In genomic region chr7:92717601-92717981, GRCh38 we compare ENCODE assay signal across 8 cellular contexts.
DNase-seq lines count a peak whose midpoint lies in the region; ATAC-seq, FAIRE-seq and TF ChIP-seq lines count a peak whose summit lies in the region.

No MANE protein-coding gene starts in this region.

- peak in 1 of 2 donors; percentile 5 for ATAC-seq in activated T-cell treated with anti-CD3 and anti-CD28 coated beads, Interleukin-2, amount 50 U/mL, for 4 hours
- ATAC-seq in HepG2 = no peak; the same call in 2 of the 3 replicates
- peak; percentile 21 to 26 for ATAC-seq in upper lobe of left lung (ENCODE audit: low FRiP score in 2 of 2)
- ATAC-seq in HG02870 (IDR thresholded peaks at IDR 0.05; ENCODE audit: unreplicated experiment) = no peak

- H3K27me3 ChIP-seq in HepG2 (ENCODE audit: control insufficient read depth in 1 of 2, insufficient read depth in 2 of 2, low read length in 2 of 2) (no peaks in the 10 kb centered on the region), upper lobe of left lung (no peaks in the 10 kb centered on the region)

- TF ChIP-seq EP300 in HepG2 (IDR thresholded peaks at IDR 0.05; ENCODE audit: low read depth in 2 of 2, low read length in 2 of 2) = no peak
- no peak for TF ChIP-seq EP300 in HepG2 (CRISPR knock-in tag; IDR thresholded peaks at IDR 0.05; ENCODE audit: borderline replicate concordance)
- TF ChIP-seq EP300 in upper lobe of left lung (IDR thresholded peaks at IDR 0.05) = no peak

- peaks cover 48% of the 10 kb centered on the region for H3K4me1 Mint-ChIP-seq in activated T-cell treated with anti-CD3 and anti-CD28 coated beads, Interleukin-2, amount 50 U/mL, for 4 hours (ENCODE audit: low read depth)
- H3K4me1 Mint-ChIP-seq in activated naive CD8-positive, alpha-beta T cell treated with anti-CD3 and anti-CD28 coated beads for 36 hours = peaks cover 33% of the 10 kb centered on the region

- H3K27ac Mint-ChIP-seq in activated naive CD8-positive, alpha-beta T cell treated with anti-CD3 and anti-CD28 coated beads for 36 hours = peak overlapping the region; percentile 93

- H3K36me3 Mint-ChIP-seq in activated T-cell treated with anti-CD3 and anti-CD28 coated beads, Interleukin-2, amount 50 U/mL, for 4 hours (ENCODE audit: insufficient read depth) = peaks cover 48% of the 10 kb centered on the region
- H3K36me3 Mint-ChIP-seq in activated naive CD8-positive, alpha-beta T cell treated with anti-CD3 and anti-CD28 coated beads for 36 hours = peaks cover 61% of the 10 kb centered on the region

- H3K4me3 ChIP-seq in HepG2 (replicated peaks in 1 of 3; ENCODE audit: insufficient read depth in 1 of 3, low read depth in 2 of 3, low read length in 3 of 3) (no peak overlapping the region), upper lobe of left lung (peak overlapping the region in 3 of 4 donors; percentile 38 to 51 (median 48))

- peaks cover 19 to 51% of the 10 kb centered on the region in 2 experiments for H3K36me3 ChIP-seq in HepG2 (replicated peaks in 1 of 2; ENCODE audit: control insufficient read depth in 1 of 2, insufficient read depth in 2 of 2, low read length in 2 of 2)
- no peaks in the 10 kb centered on the region for H3K36me3 ChIP-seq in upper lobe of left lung

- no peaks in the 10 kb centered on the region for H3K9me3 Mint-ChIP-seq in activated T-cell treated with anti-CD3 and anti-CD28 coated beads, Interleukin-2, amount 50 U/mL, for 4 hours
- no peaks in the 10 kb centered on the region for H3K9me3 Mint-ChIP-seq in activated naive CD8-positive, alpha-beta T cell treated with anti-CD3 and anti-CD28 coated beads for 36 hours

- no peak for FAIRE-seq in HepG2 (lab: Jason Lieb, UNC)

- in situ Hi-C loops in HepG2 (cut with HindIII; ENCODE audit: extremely low pct_ligation_motif_present, low pct_unique_long_range_greater_than_20kb) = no loop called here

- peaks cover 26% of the 10 kb centered on the region for H3K79me2 ChIP-seq in HepG2 (ENCODE audit: insufficient read depth, low read length)

- 94% methylated on average over 6 of the region's 6 CpGs for WGBS in HepG2 (ENCODE audit: low lambda C conversion rate)
- 55 to 62% methylated on average over 6 of the region's 6 CpGs for WGBS in upper lobe of left lung, 2 donors

- H3K4me2 ChIP-seq in HepG2 (ENCODE audit: low read depth, low read length) = no peak overlapping the region

- no peak overlapping the region for H2AFZ ChIP-seq in HepG2 (ENCODE audit: low read length)

- no peaks in the 10 kb centered on the region for H3K9me3 ChIP-seq in HepG2 (ENCODE audit: low read length)
- no peaks in the 10 kb centered on the region for H3K9me3 ChIP-seq in upper lobe of left lung

- H4K20me1 ChIP-seq in HepG2 (ENCODE audit: insufficient read depth, low read length) = no peaks in the 10 kb centered on the region; the same call in 1 of the 2 replicates

- no peaks in the 10 kb centered on the region for H3K27me3 Mint-ChIP-seq in activated T-cell treated with anti-CD3 and anti-CD28 coated beads, Interleukin-2, amount 50 U/mL, for 4 hours (ENCODE audit: low read depth)
- no peaks in the 10 kb centered on the region for H3K27me3 Mint-ChIP-seq in activated naive CD8-positive, alpha-beta T cell treated with anti-CD3 and anti-CD28 coated beads for 36 hours

- no peak for TF ChIP-seq RAD21 in HepG2 (CRISPR knock-in tag; IDR thresholded peaks at IDR 0.05)

- CTCF ChIA-PET in HepG2 (lab: Yijun Ruan, JAX; ENCODE audit: low intra/inter-chr PET ratio, low total read pairs) = no interaction called here

- POLR2A ChIA-PET in HepG2 (lab: Yijun Ruan, JAX) = interaction anchor here (1.0 kb wide), 1 partner anchor 22 kb away, joined by 3 read pairs; no protein-coding TSS in a partner anchor

- no peak for TF ChIP-seq POLR2A in HepG2 (IDR thresholded peaks at IDR 0.05; ENCODE audit: insufficient read depth in 1 of 2, low read depth in 2 of 2, low read length in 2 of 2)
- no peak for TF ChIP-seq POLR2A in upper lobe of left lung (IDR thresholded peaks at IDR 0.05)

- BruUV-seq in HepG2 (replicated peaks; lab: Mats Ljungman, UMichigan) = no TSS peak

- peak overlapping the region; percentile 81 for H3K4me3 Mint-ChIP-seq in activated T-cell treated with anti-CD3 and anti-CD28 coated beads, Interleukin-2, amount 50 U/mL, for 4 hours
- peak overlapping the region; percentile 79 for H3K4me3 Mint-ChIP-seq in activated naive CD8-positive, alpha-beta T cell treated with anti-CD3 and anti-CD28 coated beads for 36 hours

- TF ChIP-seq CTCF in HepG2 (CRISPR knock-in tag; IDR thresholded peaks at IDR 0.05) = no peak
- no peak for TF ChIP-seq CTCF in upper lobe of left lung (IDR thresholded peaks at IDR 0.05)

- H3K27ac ChIP-seq in HepG2 (ENCODE audit: extremely low read length, insufficient read depth, low read length) (no peak overlapping the region), upper lobe of left lung (peak overlapping the region; percentile 80 to 89 (median 86))

- H3K4me1 ChIP-seq in HepG2 (ENCODE audit: insufficient read depth, low read length) (peaks cover 27% of the 10 kb centered on the region), upper lobe of left lung (peaks cover 7 to 9% (median 8%) of the 10 kb centered on the region in 4 donors)

- no peak for DNase-seq in activated T-cell treated with anti-CD3 and anti-CD28 coated beads, Interleukin-2, amount 50 U/mL, for 4 hours
- DNase-seq in activated T-cell treated with anti-CD3 and anti-CD28 coated beads for 4 hours = no peak
- DNase-seq in activated naive CD8-positive, alpha-beta T cell treated with anti-CD3 and anti-CD28 coated beads for 36 hours = no peak
- DNase-seq in HepG2 (ENCODE audit: low spot score) = no peak
- no peak for DNase-seq in upper lobe of left lung
- no peak for DNase-seq in 8988T
- no peak for DNase-seq in NCI-H1436 treated with DMSO at 0.1 percent for 48 hours (lab: John Stamatoyannopoulos, UW)

- intact Hi-C loops in HepG2 (cut with micrococcal nuclease; ENCODE audit: unreplicated experiment) = no loop called here

- no peak overlapping the region for H3K9ac ChIP-seq in HepG2 (ENCODE audit: insufficient read depth, low read depth, low read length)

TF ChIP-seq in HepG2, 621 proteins besides CTCF, POLR2A, EP300 and RAD21:
- TF ChIP-seq RBM22 (optimal IDR thresholded peaks at IDR 0.05; ENCODE audit: low read length) = peak; percentile 49
- no peak for TF ChIP-seq ARHGAP35 (CRISPR knock-in tag; IDR thresholded peaks at IDR 0.05; ENCODE audit: borderline replicate concordance)

Comparison
In these comparisons a context has a peak if more than half of its experiments do, and no peak if none do; other contexts are left out.
1. ATAC-seq: peak in upper lobe of left lung (2 of 2); none in HepG2 (single experiment) and HG02870 (single experiment).
2. H3K4me3 ChIP-seq: peak in upper lobe of left lung (3 of 4); none in HepG2 (0 of 3).